1 cellular context compared by ENCODE assay signal in the genomic region with DNA sequence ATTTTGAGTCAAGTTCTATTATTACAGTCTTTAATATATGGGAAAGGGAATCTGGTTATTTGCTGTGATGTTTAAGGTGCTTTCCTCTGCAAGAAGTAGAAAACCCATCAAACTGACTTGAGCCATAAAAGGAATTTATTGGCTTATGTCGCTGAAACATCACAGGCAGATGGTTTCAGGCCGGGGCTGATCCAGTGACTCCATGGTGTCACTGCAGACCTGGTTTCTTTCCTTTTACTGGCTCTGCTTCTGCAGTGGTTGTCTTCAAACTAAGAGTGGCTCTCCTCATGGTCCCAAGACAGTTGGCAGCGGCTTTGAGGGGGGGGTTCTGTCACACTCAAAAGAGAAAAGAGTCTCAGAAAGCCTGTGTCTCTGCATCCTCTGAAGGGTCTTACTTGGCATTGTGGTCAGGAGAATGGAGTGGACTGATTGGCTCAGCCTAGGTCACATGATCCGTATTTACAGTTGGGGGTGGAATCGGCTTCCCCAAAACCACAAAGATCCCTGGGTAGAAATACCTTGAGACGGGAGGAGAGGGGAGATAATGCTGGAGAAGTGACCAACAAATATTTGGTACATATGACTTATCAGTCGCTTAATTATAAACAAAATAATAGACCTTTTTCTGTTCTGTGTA.
TF ChIP-seq lines count a peak whose summit lies in the region.

No MANE protein-coding gene starts in this region.

TF ChIP-seq in HepG2, 621 proteins besides CTCF, POLR2A, EP300 and RAD21 (continued from another document):
- no peak for TF ChIP-seq ZNF691 (CRISPR knock-in tag; IDR thresholded peaks at IDR 0.05; ENCODE audit: borderline replicate concordance, low read depth)
- TF ChIP-seq ZNF792 (CRISPR knock-in tag; IDR thresholded peaks at IDR 0.05) = no peak
- TF ChIP-seq BCL3 (CRISPR knock-in tag; IDR thresholded peaks at IDR 0.05) = no peak
- no peak for TF ChIP-seq HNRNPK (IDR thresholded peaks at IDR 0.05; ENCODE audit: low read depth, low read length, poor library complexity, severe bottlenecking)
- no peak for TF ChIP-seq ZNF484 (CRISPR knock-in tag; IDR thresholded peaks at IDR 0.05; ENCODE audit: borderline replicate concordance, low read depth)
- TF ChIP-seq, protein P1, sequence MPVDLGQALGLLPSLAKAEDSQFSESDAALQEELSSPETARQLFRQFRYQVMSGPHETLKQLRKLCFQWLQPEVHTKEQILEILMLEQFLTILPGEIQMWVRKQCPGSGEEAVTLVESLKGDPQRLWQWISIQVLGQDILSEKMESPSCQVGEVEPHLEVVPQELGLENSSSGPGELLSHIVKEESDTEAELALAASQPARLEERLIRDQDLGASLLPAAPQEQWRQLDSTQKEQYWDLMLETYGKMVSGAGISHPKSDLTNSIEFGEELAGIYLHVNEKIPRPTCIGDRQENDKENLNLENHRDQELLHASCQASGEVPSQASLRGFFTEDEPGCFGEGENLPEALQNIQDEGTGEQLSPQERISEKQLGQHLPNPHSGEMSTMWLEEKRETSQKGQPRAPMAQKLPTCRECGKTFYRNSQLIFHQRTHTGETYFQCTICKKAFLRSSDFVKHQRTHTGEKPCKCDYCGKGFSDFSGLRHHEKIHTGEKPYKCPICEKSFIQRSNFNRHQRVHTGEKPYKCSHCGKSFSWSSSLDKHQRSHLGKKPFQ (CRISPR knock-in tag; IDR thresholded peaks at IDR 0.05; ENCODE audit: insufficient replicate concordance) = no peak
- no peak for TF ChIP-seq ZNF83 (CRISPR knock-in tag; IDR thresholded peaks at IDR 0.05; ENCODE audit: borderline replicate concordance)
- TF ChIP-seq PHF21A (CRISPR knock-in tag; IDR thresholded peaks at IDR 0.05) = no peak
- TF ChIP-seq ZNF879 (CRISPR knock-in tag; IDR thresholded peaks at IDR 0.05) = no peak
- TF ChIP-seq TBL1XR1 (IDR thresholded peaks at IDR 0.05; ENCODE audit: borderline replicate concordance, low read length, partially characterized antibody) = no peak
- no peak for TF ChIP-seq RORA (CRISPR knock-in tag; IDR thresholded peaks at IDR 0.05)
- no peak for TF ChIP-seq HBP1 (CRISPR knock-in tag; IDR thresholded peaks at IDR 0.05; ENCODE audit: low read depth)
